ENCODE assay signal across 1 cellular context in the genomic region with DNA sequence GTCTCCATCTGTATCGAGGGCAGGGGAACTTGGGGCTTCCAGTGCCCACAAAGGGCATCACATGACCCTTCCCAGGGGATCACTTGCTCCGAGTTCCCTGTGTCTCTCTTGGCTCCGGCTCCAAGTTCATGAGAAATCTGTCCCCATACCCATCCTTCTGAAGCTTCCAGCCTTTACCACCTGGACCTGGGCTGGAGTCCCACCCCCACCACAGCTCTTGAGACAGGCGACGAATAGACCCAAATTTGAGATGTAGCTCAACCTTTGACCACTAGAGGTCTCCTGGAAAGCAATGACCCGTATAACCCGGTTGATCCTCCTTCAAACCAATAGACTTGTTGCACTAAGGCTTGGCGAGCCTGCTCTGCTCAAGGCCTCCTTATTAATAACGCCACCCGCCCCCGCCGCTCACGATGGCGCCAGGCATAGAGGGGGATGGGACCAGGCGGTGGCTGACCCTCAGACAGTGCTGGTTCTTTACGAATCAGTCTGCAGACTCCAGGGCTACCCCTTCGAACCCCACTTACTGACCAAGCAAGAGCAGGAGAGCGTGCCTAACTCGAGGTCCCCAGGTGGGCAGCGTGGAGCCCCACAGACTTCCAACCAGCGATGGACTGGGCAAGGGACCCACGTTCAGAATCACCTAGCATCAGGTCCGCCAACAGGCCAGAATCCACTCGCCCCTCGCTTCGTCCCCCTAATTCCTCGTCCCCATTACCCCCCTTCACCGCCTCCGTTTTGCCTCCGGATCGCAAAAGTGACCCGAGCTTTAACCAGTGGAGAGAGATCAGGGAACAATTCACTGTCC.
TF ChIP-seq lines count a peak whose summit lies in the region.

No MANE protein-coding gene starts in this region.

TF ChIP-seq in GM12878, 131 proteins besides CTCF, POLR2A, EP300 and RAD21 (continued from another document and continues in another):
- no peak for TF ChIP-seq ZBTB40 (IDR thresholded peaks at IDR 0.05; ENCODE audit: borderline replicate concordance)
- TF ChIP-seq JUND (IDR thresholded peaks at IDR 0.05; ENCODE audit: low read depth, low read length) = peak; percentile 37; the same call in 1 of the 2 replicates
- TF ChIP-seq EZH2 (IDR thresholded peaks at IDR 0.05; ENCODE audit: borderline replicate concordance, control insufficient read depth, low read depth, low read length) = no peak
- TF ChIP-seq POLR2AphosphoS5 (IDR thresholded peaks at IDR 0.05; ENCODE audit: low read length) = no peak
- no peak for TF ChIP-seq ELK1 (IDR thresholded peaks at IDR 0.05; ENCODE audit: low read depth, low read length)
- no peak for TF ChIP-seq POU2F2 (IDR thresholded peaks at IDR 0.05; ENCODE audit: borderline replicate concordance, low read depth, low read length)
- no peak for TF ChIP-seq MLLT1 (IDR thresholded peaks at IDR 0.05)
- TF ChIP-seq, protein P1, sequence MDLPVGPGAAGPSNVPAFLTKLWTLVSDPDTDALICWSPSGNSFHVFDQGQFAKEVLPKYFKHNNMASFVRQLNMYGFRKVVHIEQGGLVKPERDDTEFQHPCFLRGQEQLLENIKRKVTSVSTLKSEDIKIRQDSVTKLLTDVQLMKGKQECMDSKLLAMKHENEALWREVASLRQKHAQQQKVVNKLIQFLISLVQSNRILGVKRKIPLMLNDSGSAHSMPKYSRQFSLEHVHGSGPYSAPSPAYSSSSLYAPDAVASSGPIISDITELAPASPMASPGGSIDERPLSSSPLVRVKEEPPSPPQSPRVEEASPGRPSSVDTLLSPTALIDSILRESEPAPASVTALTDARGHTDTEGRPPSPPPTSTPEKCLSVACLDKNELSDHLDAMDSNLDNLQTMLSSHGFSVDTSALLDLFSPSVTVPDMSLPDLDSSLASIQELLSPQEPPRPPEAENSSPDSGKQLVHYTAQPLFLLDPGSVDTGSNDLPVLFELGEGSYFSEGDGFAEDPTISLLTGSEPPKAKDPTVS (IDR thresholded peaks at IDR 0.05; ENCODE audit: low read depth, low read length) = no peak
- TF ChIP-seq ZNF207 (IDR thresholded peaks at IDR 0.05; ENCODE audit: borderline replicate concordance) = no peak
- no peak for TF ChIP-seq CBX3 (IDR thresholded peaks at IDR 0.05; ENCODE audit: borderline replicate concordance, low read depth)
- TF ChIP-seq, protein P2, sequence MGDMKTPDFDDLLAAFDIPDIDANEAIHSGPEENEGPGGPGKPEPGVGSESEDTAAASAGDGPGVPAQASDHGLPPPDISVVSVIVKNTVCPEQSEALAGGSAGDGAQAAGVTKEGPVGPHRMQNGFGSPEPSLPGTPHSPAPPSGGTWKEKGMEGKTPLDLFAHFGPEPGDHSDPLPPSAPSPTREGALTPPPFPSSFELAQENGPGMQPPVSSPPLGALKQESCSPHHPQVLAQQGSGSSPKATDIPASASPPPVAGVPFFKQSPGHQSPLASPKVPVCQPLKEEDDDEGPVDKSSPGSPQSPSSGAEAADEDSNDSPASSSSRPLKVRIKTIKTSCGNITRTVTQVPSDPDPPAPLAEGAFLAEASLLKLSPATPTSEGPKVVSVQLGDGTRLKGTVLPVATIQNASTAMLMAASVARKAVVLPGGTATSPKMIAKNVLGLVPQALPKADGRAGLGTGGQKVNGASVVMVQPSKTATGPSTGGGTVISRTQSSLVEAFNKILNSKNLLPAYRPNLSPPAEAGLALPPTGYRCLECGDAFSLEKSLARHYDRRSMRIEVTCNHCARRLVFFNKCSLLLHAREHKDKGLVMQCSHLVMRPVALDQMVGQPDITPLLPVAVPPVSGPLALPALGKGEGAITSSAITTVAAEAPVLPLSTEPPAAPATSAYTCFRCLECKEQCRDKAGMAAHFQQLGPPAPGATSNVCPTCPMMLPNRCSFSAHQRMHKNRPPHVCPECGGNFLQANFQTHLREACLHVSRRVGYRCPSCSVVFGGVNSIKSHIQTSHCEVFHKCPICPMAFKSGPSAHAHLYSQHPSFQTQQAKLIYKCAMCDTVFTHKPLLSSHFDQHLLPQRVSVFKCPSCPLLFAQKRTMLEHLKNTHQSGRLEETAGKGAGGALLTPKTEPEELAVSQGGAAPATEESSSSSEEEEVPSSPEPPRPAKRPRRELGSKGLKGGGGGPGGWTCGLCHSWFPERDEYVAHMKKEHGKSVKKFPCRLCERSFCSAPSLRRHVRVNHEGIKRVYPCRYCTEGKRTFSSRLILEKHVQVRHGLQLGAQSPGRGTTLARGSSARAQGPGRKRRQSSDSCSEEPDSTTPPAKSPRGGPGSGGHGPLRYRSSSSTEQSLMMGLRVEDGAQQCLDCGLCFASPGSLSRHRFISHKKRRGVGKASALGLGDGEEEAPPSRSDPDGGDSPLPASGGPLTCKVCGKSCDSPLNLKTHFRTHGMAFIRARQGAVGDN (IDR thresholded peaks at IDR 0.05) = no peak
- TF ChIP-seq JUNB (IDR thresholded peaks at IDR 0.05) = peak; percentile 32; the same call in 1 of the 2 replicates
- no peak for TF ChIP-seq ATF2 (IDR thresholded peaks at IDR 0.05; ENCODE audit: low read length)
- peak; percentile 28 to 34; a peak in 2 of 4 replicates for TF ChIP-seq BHLHE40 (IDR thresholded peaks at IDR 0.05; ENCODE audit: borderline replicate concordance in 1 of 2, low read depth in 2 of 2, low read length in 1 of 2)
- peak; percentile 66; the same call in 1 of the 2 replicates for TF ChIP-seq MEF2A (IDR thresholded peaks at IDR 0.05; ENCODE audit: insufficient read depth, low read depth, low read length)
- 0 out of 2 replicates have a peak, but pooled peaks have one; percentile 27 for TF ChIP-seq FOXM1 (IDR thresholded peaks at IDR 0.05; ENCODE audit: low read depth, low read length)
- peak; percentile 58; the same call in 1 of the 2 replicates for TF ChIP-seq CBX5 (IDR thresholded peaks at IDR 0.05; ENCODE audit: low read depth)
- TF ChIP-seq, protein P3, sequence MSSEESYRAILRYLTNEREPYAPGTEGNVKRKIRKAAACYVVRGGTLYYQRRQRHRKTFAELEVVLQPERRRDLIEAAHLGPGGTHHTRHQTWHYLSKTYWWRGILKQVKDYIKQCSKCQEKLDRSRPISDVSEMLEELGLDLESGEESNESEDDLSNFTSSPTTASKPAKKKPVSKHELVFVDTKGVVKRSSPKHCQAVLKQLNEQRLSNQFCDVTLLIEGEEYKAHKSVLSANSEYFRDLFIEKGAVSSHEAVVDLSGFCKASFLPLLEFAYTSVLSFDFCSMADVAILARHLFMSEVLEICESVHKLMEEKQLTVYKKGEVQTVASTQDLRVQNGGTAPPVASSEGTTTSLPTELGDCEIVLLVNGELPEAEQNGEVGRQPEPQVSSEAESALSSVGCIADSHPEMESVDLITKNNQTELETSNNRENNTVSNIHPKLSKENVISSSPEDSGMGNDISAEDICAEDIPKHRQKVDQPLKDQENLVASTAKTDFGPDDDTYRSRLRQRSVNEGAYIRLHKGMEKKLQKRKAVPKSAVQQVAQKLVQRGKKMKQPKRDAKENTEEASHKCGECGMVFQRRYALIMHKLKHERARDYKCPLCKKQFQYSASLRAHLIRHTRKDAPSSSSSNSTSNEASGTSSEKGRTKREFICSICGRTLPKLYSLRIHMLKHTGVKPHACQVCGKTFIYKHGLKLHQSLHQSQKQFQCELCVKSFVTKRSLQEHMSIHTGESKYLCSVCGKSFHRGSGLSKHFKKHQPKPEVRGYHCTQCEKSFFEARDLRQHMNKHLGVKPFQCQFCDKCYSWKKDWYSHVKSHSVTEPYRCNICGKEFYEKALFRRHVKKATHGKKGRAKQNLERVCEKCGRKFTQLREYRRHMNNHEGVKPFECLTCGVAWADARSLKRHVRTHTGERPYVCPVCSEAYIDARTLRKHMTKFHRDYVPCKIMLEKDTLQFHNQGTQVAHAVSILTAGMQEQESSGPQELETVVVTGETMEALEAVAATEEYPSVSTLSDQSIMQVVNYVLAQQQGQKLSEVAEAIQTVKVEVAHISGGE (CRISPR knock-in tag; IDR thresholded peaks at IDR 0.05) = no peak
- TF ChIP-seq HDGF (IDR thresholded peaks at IDR 0.05) = no peak
- no peak for TF ChIP-seq ZNF24 (IDR thresholded peaks at IDR 0.05)
- TF ChIP-seq LARP7 (IDR thresholded peaks at IDR 0.05) = peak; percentile 43; the same call in 1 of the 2 replicates
- TF ChIP-seq HDAC6 (IDR thresholded peaks at IDR 0.05; ENCODE audit: unreplicated experiment) = no peak
- no peak for TF ChIP-seq CBFB (IDR thresholded peaks at IDR 0.05; ENCODE audit: low read depth)
- TF ChIP-seq SUZ12 (IDR thresholded peaks at IDR 0.05; ENCODE audit: unreplicated experiment) = no peak
- TF ChIP-seq, protein P4, sequence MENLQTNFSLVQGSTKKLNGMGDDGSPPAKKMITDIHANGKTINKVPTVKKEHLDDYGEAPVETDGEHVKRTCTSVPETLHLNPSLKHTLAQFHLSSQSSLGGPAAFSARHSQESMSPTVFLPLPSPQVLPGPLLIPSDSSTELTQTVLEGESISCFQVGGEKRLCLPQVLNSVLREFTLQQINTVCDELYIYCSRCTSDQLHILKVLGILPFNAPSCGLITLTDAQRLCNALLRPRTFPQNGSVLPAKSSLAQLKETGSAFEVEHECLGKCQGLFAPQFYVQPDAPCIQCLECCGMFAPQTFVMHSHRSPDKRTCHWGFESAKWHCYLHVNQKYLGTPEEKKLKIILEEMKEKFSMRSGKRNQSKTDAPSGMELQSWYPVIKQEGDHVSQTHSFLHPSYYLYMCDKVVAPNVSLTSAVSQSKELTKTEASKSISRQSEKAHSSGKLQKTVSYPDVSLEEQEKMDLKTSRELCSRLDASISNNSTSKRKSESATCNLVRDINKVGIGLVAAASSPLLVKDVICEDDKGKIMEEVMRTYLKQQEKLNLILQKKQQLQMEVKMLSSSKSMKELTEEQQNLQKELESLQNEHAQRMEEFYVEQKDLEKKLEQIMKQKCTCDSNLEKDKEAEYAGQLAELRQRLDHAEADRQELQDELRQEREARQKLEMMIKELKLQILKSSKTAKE (IDR thresholded peaks at IDR 0.05; ENCODE audit: low read depth, poor library complexity, severe bottlenecking) = no peak
- TF ChIP-seq ATF7 (IDR thresholded peaks at IDR 0.05; ENCODE audit: low read depth) = peak; percentile 65
- no peak for TF ChIP-seq ATF3 (IDR thresholded peaks at IDR 0.05; ENCODE audit: borderline replicate concordance, extremely low read depth, low read depth, low read length)
- TF ChIP-seq RAD51 (IDR thresholded peaks at IDR 0.05) = peak; percentile 51; the same call in 1 of the 2 replicates
- no peak for TF ChIP-seq NFXL1 (IDR thresholded peaks at IDR 0.05; ENCODE audit: borderline replicate concordance)
- TF ChIP-seq SMARCA5 (IDR thresholded peaks at IDR 0.05) = no peak; the same call in 1 of the 2 replicates
- no peak for TF ChIP-seq NRF1 (conservative IDR thresholded peaks at IDR 0.05; ENCODE audit: low read depth, low read length)
- no peak for TF ChIP-seq MTA2 (IDR thresholded peaks at IDR 0.05; ENCODE audit: low read depth)
- no peak for TF ChIP-seq HDAC2 (IDR thresholded peaks at IDR 0.05)
- no peak for TF ChIP-seq SMAD1 (IDR thresholded peaks at IDR 0.05; ENCODE audit: low read depth, partially characterized antibody)
- TF ChIP-seq SREBF1 (IDR thresholded peaks at IDR 0.05; ENCODE audit: low read length) = no peak
